1 cellular context compared by ENCODE assay signal in the genomic region with DNA sequence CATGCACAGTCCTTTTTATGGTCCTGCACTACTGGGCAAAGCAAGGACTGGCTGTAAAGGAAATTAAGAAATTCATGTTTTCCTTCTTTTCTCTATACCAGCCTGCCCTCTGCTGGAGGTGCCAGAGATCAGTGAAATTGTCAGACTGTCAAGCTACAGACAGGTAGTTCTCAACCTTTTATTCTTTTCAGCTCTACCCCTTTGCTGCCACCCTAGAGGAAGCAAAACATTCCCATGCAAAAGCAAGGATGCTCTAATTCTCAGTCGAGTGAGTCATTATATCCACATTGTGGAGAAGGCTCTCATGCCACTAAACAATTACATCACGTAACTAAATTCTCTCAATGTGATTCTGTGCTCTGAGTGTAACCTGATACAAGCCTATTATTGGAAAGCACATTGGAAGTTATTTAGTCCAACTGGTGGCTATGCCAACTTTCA.
TF ChIP-seq lines count a peak whose summit lies in the region.

No MANE protein-coding gene starts in this region.

TF ChIP-seq in A549, 52 proteins besides CTCF, POLR2A, EP300 and RAD21 (continued from another document):
- TF ChIP-seq PBX3 (IDR thresholded peaks at IDR 0.05), result no peak
- no peak for TF ChIP-seq HEYL (CRISPR knock-in tag; IDR thresholded peaks at IDR 0.05)
